21 cellular contexts compared by ENCODE assay signal in genomic region chr18:51150430-51150746, GRCh38. TPM values are rescaled to one million over a fixed set of nuclear protein-coding genes. Genes with fewer than 3 reads are reported as not detected.
DNase-seq lines count a peak whose midpoint lies in the region; ATAC-seq and TF ChIP-seq lines count a peak whose summit lies in the region.
"Had no signal": no experiment of that assay in that cellular context is flagged by ENCODE, and none has a peak within 500 bp of the region (broad histone marks: within the 10 kb centered on the region; RNA-seq: fewer than 3 reads in every experiment).

No MANE protein-coding gene starts in this region.

- H3K9ac ChIP-seq in BLaER1 = no peak overlapping the region
- H3K9ac ChIP-seq: neural progenitor cell had no signal

- no peak overlapping the region for H3K4me2 ChIP-seq in BLaER1
- H3K4me2 ChIP-seq: neural progenitor cell had no signal

- no peaks in the 10 kb centered on the region for H3K36me3 Mint-ChIP-seq in T-helper 2 cell treated with Interferon-gamma antibody and Interleukin-4, amounts not matched to agents 5 μg/mL and 100 μg/mL, for 36 hours (ENCODE audit: low read depth)
- H3K36me3 Mint-ChIP-seq in activated T-helper 17 cell treated with anti-CD3 and anti-CD28 coated beads, Interleukin-2, amount 50 U/mL, for 72 hours (ENCODE audit: low read depth) = no peaks in the 10 kb centered on the region
- H3K36me3 Mint-ChIP-seq in memory B cell (no peaks in the 10 kb centered on the region), nephron progenitor cell (ENCODE audit: low read depth) (no peaks in the 10 kb centered on the region)
- H3K36me3 Mint-ChIP-seq: activated naive CD8-positive, alpha-beta T cell treated with anti-CD3 and anti-CD28 coated beads, Interleukin-2, amount 10 ng/mL, durations not matched to agents 7 days and 5 days; neural progenitor cell had no signal

- no peak for ATAC-seq in activated T-helper 17 cell treated with anti-CD3 and anti-CD28 coated beads, Interleukin-2, amount 50 U/mL, for 72 hours (replicated peaks)
- ATAC-seq in memory B cell (ENCODE audit: low read depth) (no peak), GM21423 (IDR thresholded peaks at IDR 0.05; ENCODE audit: unreplicated experiment) (no peak)
- ATAC-seq: body of pancreas; effector memory CD8-positive, alpha-beta T cell had no signal

- TF ChIP-seq CTCF in nephron progenitor cell (IDR thresholded peaks at IDR 0.05) = no peak

- H3K4me1 Mint-ChIP-seq in T-helper 2 cell treated with Interferon-gamma antibody and Interleukin-4, amounts not matched to agents 5 μg/mL and 100 μg/mL, for 36 hours (ENCODE audit: low read depth) = peaks cover 42% of the 10 kb centered on the region
- peaks cover 35% of the 10 kb centered on the region for H3K4me1 Mint-ChIP-seq in activated T-helper 17 cell treated with anti-CD3 and anti-CD28 coated beads, Interleukin-2, amount 50 U/mL, for 72 hours
- H3K4me1 Mint-ChIP-seq in memory B cell (peaks cover 29% of the 10 kb centered on the region), nephron progenitor cell (no peaks in the 10 kb centered on the region)

- peaks cover 46% of the 10 kb centered on the region for H3K4me1 ChIP-seq in BLaER1
- H3K4me1 ChIP-seq: body of pancreas, esophagus squamous epithelium, neural progenitor cell, upper lobe of right lung had no signal

- H3K4me3 Mint-ChIP-seq in T-helper 2 cell treated with Interferon-gamma antibody and Interleukin-4, amounts not matched to agents 5 μg/mL and 100 μg/mL, for 36 hours = no peak overlapping the region
- H3K4me3 Mint-ChIP-seq in activated T-helper 17 cell treated with anti-CD3 and anti-CD28 coated beads, Interleukin-2, amount 50 U/mL, for 72 hours = no peak overlapping the region
- H3K4me3 Mint-ChIP-seq in memory B cell (no peak overlapping the region), nephron progenitor cell (no peak overlapping the region)
- H3K4me3 Mint-ChIP-seq: neural progenitor cell had no signal

- peak overlapping the region; percentile 8; the same call in 1 of the 2 replicates for H3K27ac ChIP-seq in BLaER1
- H3K27ac ChIP-seq: 22Rv1, body of pancreas, esophagus squamous epithelium, neural progenitor cell, SK-N-MC, upper lobe of right lung had no signal

- H3K36me3 ChIP-seq in BLaER1 = no peaks in the 10 kb centered on the region
- H3K36me3 ChIP-seq: esophagus squamous epithelium, neural progenitor cell, upper lobe of right lung had no signal

- peak overlapping the region; percentile 56 for H3K27ac Mint-ChIP-seq in T-helper 2 cell treated with Interferon-gamma antibody and Interleukin-4, amounts not matched to agents 5 μg/mL and 100 μg/mL, for 36 hours
- peak overlapping the region; percentile 39 for H3K27ac Mint-ChIP-seq in activated T-helper 17 cell treated with anti-CD3 and anti-CD28 coated beads, Interleukin-2, amount 50 U/mL, for 72 hours
- H3K27ac Mint-ChIP-seq in memory B cell = peak overlapping the region; percentile 68
- H3K27ac Mint-ChIP-seq in nephron progenitor cell = no peak overlapping the region
- H3K27ac Mint-ChIP-seq: neural progenitor cell, progenitor cell of endocrine pancreas had no signal

- no peaks in the 10 kb centered on the region for H3K27me3 ChIP-seq in BLaER1
- H3K27me3 ChIP-seq: body of pancreas, esophagus squamous epithelium, neural progenitor cell, upper lobe of right lung had no signal

- no peaks in the 10 kb centered on the region for H3K27me3 Mint-ChIP-seq in T-helper 2 cell treated with Interferon-gamma antibody and Interleukin-4, amounts not matched to agents 5 μg/mL and 100 μg/mL, for 36 hours (ENCODE audit: low read depth)
- no peaks in the 10 kb centered on the region for H3K27me3 Mint-ChIP-seq in activated T-helper 17 cell treated with anti-CD3 and anti-CD28 coated beads, Interleukin-2, amount 50 U/mL, for 72 hours
- H3K27me3 Mint-ChIP-seq in memory B cell (no peaks in the 10 kb centered on the region), nephron progenitor cell (ENCODE audit: low read depth, poor library complexity) (peaks cover 6% of the 10 kb centered on the region)
- H3K27me3 Mint-ChIP-seq: activated naive CD8-positive, alpha-beta T cell treated with anti-CD3 and anti-CD28 coated beads, Interleukin-2, amount 10 ng/mL, durations not matched to agents 7 days and 5 days; effector memory CD8-positive, alpha-beta T cell; progenitor cell of endocrine pancreas had no signal

- H3K9me3 Mint-ChIP-seq in T-helper 2 cell treated with Interferon-gamma antibody and Interleukin-4, amounts not matched to agents 5 μg/mL and 100 μg/mL, for 36 hours = no peaks in the 10 kb centered on the region
- H3K9me3 Mint-ChIP-seq in activated T-helper 17 cell treated with anti-CD3 and anti-CD28 coated beads, Interleukin-2, amount 50 U/mL, for 72 hours = no peaks in the 10 kb centered on the region
- no peaks in the 10 kb centered on the region for H3K9me3 Mint-ChIP-seq in memory B cell
- H3K9me3 Mint-ChIP-seq in nephron progenitor cell = no peaks in the 10 kb centered on the region
- H3K9me3 Mint-ChIP-seq: activated naive CD8-positive, alpha-beta T cell treated with anti-CD3 and anti-CD28 coated beads, Interleukin-2, amount 10 ng/mL, durations not matched to agents 7 days and 5 days; effector memory CD8-positive, alpha-beta T cell had no signal

- no peak for DNase-seq in T-helper 2 cell treated with Interferon-gamma antibody and Interleukin-4, amounts not matched to agents 5 μg/mL and 100 μg/mL, for 36 hours (ENCODE audit: low spot score)
- DNase-seq in T-helper 2 cell (no peak), memory B cell (ENCODE audit: low spot score in 2 of 2) (no peak), NCI-H1417 (lab: John Stamatoyannopoulos, UW) (no peak), nephron progenitor cell (no peak)
- DNase-seq: activated naive CD8-positive, alpha-beta T cell treated with anti-CD3 and anti-CD28 coated beads, Interleukin-2, amount 10 ng/mL, durations not matched to agents 7 days and 5 days; body of pancreas; effector memory CD8-positive, alpha-beta T cell; esophagus squamous epithelium; midbrain; NCI-H1436; NCI-H524; T1000; upper lobe of right lung had no signal

- H3K4me3 ChIP-seq in BLaER1 = no peak overlapping the region
- H3K4me3 ChIP-seq: body of pancreas, esophagus squamous epithelium, neural progenitor cell, SK-N-MC, upper lobe of right lung had no signal

- no peaks in the 10 kb centered on the region for H4K20me1 ChIP-seq in BLaER1

- H3K9me3 ChIP-seq in BLaER1 = peaks cover 15% of the 10 kb centered on the region
- H3K9me3 ChIP-seq: body of pancreas, esophagus squamous epithelium, upper lobe of right lung had no signal

RNA-seq across cellular contexts. Expression of gene MEX3C, which starts 47.1 kb away (rescaled TPM):
- 10 to 100 TPM; 46.0 to 46.9 TPM for total RNA-seq in activated T-helper 17 cell treated with anti-CD3 and anti-CD28 coated beads, Interleukin-2, amount 50 U/mL, for 72 hours
